ENCODE assay signal across 15 cellular contexts in genomic region chr11:72718101-72718501, GRCh38. TPM values are rescaled to one million over a fixed set of nuclear protein-coding genes. Genes with fewer than 3 reads are reported as not detected.
A peak's percentile ranks its signal among the peaks of the same experiment; 100 is the strongest.
DNase-seq lines count a peak whose midpoint lies in the region; ATAC-seq and TF ChIP-seq lines count a peak whose summit lies in the region.
"Had no signal": no experiment of that assay in that cellular context is flagged by ENCODE, and none has a peak within 500 bp of the region (broad histone marks: within the 10 kb centered on the region; RNA-seq: fewer than 3 reads in every experiment).

No MANE protein-coding gene starts in this region.

- peak overlapping the region; percentile 69 for H3K4me3 Mint-ChIP-seq in dendritic cell treated with granulocyte-macrophage colony-stimulating factor and Interleukin-4, amounts not matched to agents 40 ng/mL and 50 ng/mL, for 4 days
- H3K4me3 Mint-ChIP-seq in natural killer cell treated with Interleukin-12 subunit alpha and Interleukin-12 subunit beta and Interleukin-15 and Interleukin-18, amount 100 ng/mL, for 72 hours: no peak overlapping the region

- peak overlapping the region in 9 of 11 experiments; percentile 6 to 89 (median 44); a peak in 15 of 22 replicates for H3K27ac ChIP-seq in BLaER1 treated with 17β-estradiol and CSF1 and Interleukin-3, amounts not matched to agents 10 nM and 100 nM
- H3K27ac ChIP-seq in HEK293 (ENCODE audit: extremely low read depth, low read depth, low read length): no peak overlapping the region

- no peaks in the 10 kb centered on the region for H3K9me3 ChIP-seq in BLaER1 treated with 17β-estradiol and CSF1 and Interleukin-3, amounts not matched to agents 10 nM and 100 nM (replicated peaks in 1 of 11)
- no peaks in the 10 kb centered on the region for H3K9me3 ChIP-seq in HEK293 (ENCODE audit: control insufficient read depth, insufficient read depth, low read depth, low read length)
- H3K9me3 ChIP-seq: esophagus muscularis mucosa had no signal

- H3K36me3 Mint-ChIP-seq in dendritic cell treated with granulocyte-macrophage colony-stimulating factor and Interleukin-4, amounts not matched to agents 40 ng/mL and 50 ng/mL, for 4 days (ENCODE audit: low read depth): peaks cover 100% of the 10 kb centered on the region
- H3K36me3 Mint-ChIP-seq in natural killer cell treated with Interleukin-12 subunit alpha and Interleukin-12 subunit beta and Interleukin-15 and Interleukin-18, amount 100 ng/mL, for 72 hours: no peaks in the 10 kb centered on the region

- H3K4me1 ChIP-seq in BLaER1 treated with 17β-estradiol and CSF1 and Interleukin-3, amounts not matched to agents 10 nM and 100 nM: peaks cover 83 to 95% (median 88%) of the 10 kb centered on the region in 10 experiments
- H3K4me1 ChIP-seq in HEK293 (ENCODE audit: control insufficient read depth, insufficient read depth, low read length): peaks cover 5% of the 10 kb centered on the region; the same call in 1 of the 2 replicates

- CTCF ChIA-PET in HEK293 (lab: Yijun Ruan, JAX): no interaction called here

- peak overlapping the region in 5 of 10 experiments; percentile 10 to 82 (median 75); a peak in 9 of 20 replicates for H3K4me3 ChIP-seq in BLaER1 treated with 17β-estradiol and CSF1 and Interleukin-3, amounts not matched to agents 10 nM and 100 nM
- H3K4me3 ChIP-seq in HEK293 (ENCODE audit: low read depth, low read length): no peak overlapping the region
- H3K4me3 ChIP-seq: esophagus muscularis mucosa had no signal

- H3K36me3 ChIP-seq in BLaER1 treated with 17β-estradiol and CSF1 and Interleukin-3, amounts not matched to agents 10 nM and 100 nM: peaks cover 30 to 89% (median 59%) of the 10 kb centered on the region in 11 experiments
- peaks cover 0 to 48% of the 10 kb centered on the region in 2 experiments; a peak in 1 of 3 replicates for H3K36me3 ChIP-seq in HEK293 (ENCODE audit: control insufficient read depth in 2 of 2, insufficient read depth in 1 of 2, low read length in 2 of 2)

- H3K27me3 ChIP-seq in BLaER1 treated with 17β-estradiol and CSF1 and Interleukin-3, amounts not matched to agents 10 nM and 100 nM: no peaks in the 10 kb centered on the region
- H3K27me3 ChIP-seq: dorsolateral prefrontal cortex, esophagus muscularis mucosa had no signal

- H3K4me2 ChIP-seq in BLaER1 treated with 17β-estradiol and CSF1 and Interleukin-3, amounts not matched to agents 10 nM and 100 nM: peak overlapping the region; percentile 93 to 100 (median 100)

- intact Hi-C loops in dendritic cell treated with granulocyte-macrophage colony-stimulating factor and Interleukin-4, amounts not matched to agents 40 ng/mL and 50 ng/mL, for 4 days (cut with micrococcal nuclease): no loop called here

- peak overlapping the region in 9 of 11 experiments; percentile 20 to 89 (median 54); a peak in 9 of 22 replicates for H3K9ac ChIP-seq in BLaER1 treated with 17β-estradiol and CSF1 and Interleukin-3, amounts not matched to agents 10 nM and 100 nM

- peaks cover 100% of the 10 kb centered on the region for H3K4me1 Mint-ChIP-seq in dendritic cell treated with granulocyte-macrophage colony-stimulating factor and Interleukin-4, amounts not matched to agents 40 ng/mL and 50 ng/mL, for 4 days (ENCODE audit: low read depth)
- peaks cover 60 to 67% of the 10 kb centered on the region in 2 donors for H3K4me1 Mint-ChIP-seq in natural killer cell treated with Interleukin-12 subunit alpha and Interleukin-12 subunit beta and Interleukin-15 and Interleukin-18, amount 100 ng/mL, for 72 hours (ENCODE audit: low read depth in 2 of 2)

- peaks cover 76 to 96% (median 84%) of the 10 kb centered on the region in 11 experiments for H4K20me1 ChIP-seq in BLaER1 treated with 17β-estradiol and CSF1 and Interleukin-3, amounts not matched to agents 10 nM and 100 nM

- POLR2A ChIA-PET in HEK293 (lab: Yijun Ruan, JAX): no interaction called here

- peak overlapping the region; percentile 93 for H3K27ac Mint-ChIP-seq in dendritic cell treated with granulocyte-macrophage colony-stimulating factor and Interleukin-4, amounts not matched to agents 40 ng/mL and 50 ng/mL, for 4 days
- H3K27ac Mint-ChIP-seq in natural killer cell treated with Interleukin-12 subunit alpha and Interleukin-12 subunit beta and Interleukin-15 and Interleukin-18, amount 100 ng/mL, for 72 hours: peak overlapping the region; percentile 85 to 95

- no peak for DNase-seq in natural killer cell treated with Interleukin-12 subunit alpha and Interleukin-12 subunit beta and Interleukin-15 and Interleukin-18, amount 100 ng/mL, for 72 hours (ENCODE audit: low spot score)
- no peak for DNase-seq in SIG-M5 treated with dmso at 0.1 percent for 504 hours (lab: John Stamatoyannopoulos, UW; ENCODE audit: unreplicated experiment)
- DNase-seq: activated CD8-positive, alpha-beta memory T cell treated with anti-CD3 and anti-CD28 coated beads for 24 hours; activated effector memory CD4-positive, alpha-beta T cell treated with anti-CD3 and anti-CD28 coated beads, Interleukin-2, amount 50 U/mL, for 16 hours; dorsolateral prefrontal cortex; NCI-H1694 treated with DMSO at 0.1 percent for 48 hours; NCI-H446 treated with DMSO at 0.1 percent for 48 hours; T1000 had no signal

- H3K27me3 Mint-ChIP-seq in dendritic cell treated with granulocyte-macrophage colony-stimulating factor and Interleukin-4, amounts not matched to agents 40 ng/mL and 50 ng/mL, for 4 days: no peaks in the 10 kb centered on the region
- H3K27me3 Mint-ChIP-seq in natural killer cell treated with Interleukin-12 subunit alpha and Interleukin-12 subunit beta and Interleukin-15 and Interleukin-18, amount 100 ng/mL, for 72 hours: no peaks in the 10 kb centered on the region

- H3K9me3 Mint-ChIP-seq in dendritic cell treated with granulocyte-macrophage colony-stimulating factor and Interleukin-4, amounts not matched to agents 40 ng/mL and 50 ng/mL, for 4 days: no peaks in the 10 kb centered on the region
- no peaks in the 10 kb centered on the region for H3K9me3 Mint-ChIP-seq in natural killer cell treated with Interleukin-12 subunit alpha and Interleukin-12 subunit beta and Interleukin-15 and Interleukin-18, amount 100 ng/mL, for 72 hours

- ATAC-seq in natural killer cell treated with Interleukin-12 subunit alpha and Interleukin-12 subunit beta and Interleukin-15 and Interleukin-18, amount 100 ng/mL, for 72 hours: no peak
- ATAC-seq in GM19351 (IDR thresholded peaks at IDR 0.05; ENCODE audit: unreplicated experiment) (no peak), HG03565 (IDR thresholded peaks at IDR 0.05; ENCODE audit: unreplicated experiment) (no peak), HG02981 (IDR thresholded peaks at IDR 0.05; ENCODE audit: unreplicated experiment) (no peak)

- no peak for TF ChIP-seq CTCF in HEK293 (tag by site-specific recombination; IDR thresholded peaks at IDR 0.05)

TF ChIP-seq in HEK293, 187 proteins besides CTCF, POLR2A, EP300 and RAD21:
- TF ChIP-seq ZIC2 (tag by site-specific recombination; IDR thresholded peaks at IDR 0.05) (0 out of 2 replicates have a peak, but pooled peaks have one; percentile 17), GLIS1 (tag by site-specific recombination; IDR thresholded peaks at IDR 0.05) (0 out of 2 replicates have a peak, but pooled peaks have one; percentile 10), ZNF174 (tag by site-specific recombination; IDR thresholded peaks at IDR 0.05) (no peak)

RNA-seq across cellular contexts. Expression of gene ARAP1, which starts 34.1 kb away (rescaled TPM):
- total RNA-seq in natural killer cell treated with Interleukin-12 subunit alpha and Interleukin-12 subunit beta and Interleukin-15 and Interleukin-18, amount 100 ng/mL, for 72 hours: 100 to 1,000 TPM; 206 to 220 TPM

RNA-seq across cellular contexts. Expression of gene PDE2A, which starts 43.9 kb away (rescaled TPM):
- total RNA-seq in natural killer cell treated with Interleukin-12 subunit alpha and Interleukin-12 subunit beta and Interleukin-15 and Interleukin-18, amount 100 ng/mL, for 72 hours: 1 to 10 TPM; 2.5 to 7.7 TPM
